Comparison of ENCODE assay signal across 27 cellular contexts in genomic region chr1:37468037-37468436, GRCh38.
"Had no signal": no experiment of that assay in that cellular context is flagged by ENCODE, and none has a peak within 500 bp of the region (broad histone marks: within the 10 kb centered on the region; RNA-seq: fewer than 3 reads in every experiment).

No MANE protein-coding gene starts in this region.

- DNase-seq: hippocampal formation; kidney glomerular epithelial cell; left cardiac atrium; left lung; lower lobe of right lung; mammary epithelial cell; mesendoderm; naive B cell; natural killer cell; nephron progenitor cell; ovary; retina; stimulated activated CD4-positive, alpha-beta T cell treated with anti-CD3 and anti-CD28 coated beads, Interleukin-1b, Interleukin-23, amount 100 ng/mL, for 48 hours; stimulated activated CD4-positive, alpha-beta T cell treated with anti-CD3 and anti-CD28 coated beads, Interleukin-2, amount 100 ng/mL, for 48 hours; stimulated activated CD4-positive, alpha-beta T cell treated with anti-CD3 and anti-CD28 coated beads, Interleukin-4, amount 100 ng/mL, for 4 hours; stimulated activated CD8-positive, alpha-beta memory T cell treated with anti-CD3 and anti-CD28 coated beads, Interleukin-4, amount 100 ng/mL, for 48 hours; stimulated activated naive CD4-positive, alpha-beta T cell treated with Interleukin-2 at 50 U/mL for 16 hours; stimulated activated naive CD8-positive, alpha-beta T cell treated with anti-CD3 and anti-CD28 coated beads, Interleukin-15, amount 100 ng/mL, for 72 hours; substantia nigra; upper lobe of left lung had no signal

- FAIRE-seq: keratinocyte had no signal

- ATAC-seq: left cardiac atrium; left lung; lower lobe of right lung; natural killer cell; right cardiac atrium; stimulated activated memory B cell treated with anti-CD40 and anti-IgM and Interleukin-4, amounts not matched to agents 10 μg/mL and 1 μg/mL and 100 μg/mL, for 72 hours; stimulated activated naive CD8-positive, alpha-beta T cell treated with anti-CD3 and anti-CD28 coated beads, Interleukin-15, amount 100 ng/mL, for 72 hours had no signal

- H3K4me3 ChIP-seq: left lung, lower lobe of right lung, neural progenitor cell, ovary, prostate gland, smooth muscle cell, tibial nerve, upper lobe of left lung had no signal

- H3K9me3 ChIP-seq: left lung, lower lobe of right lung, ovary, prostate gland, tibial nerve, upper lobe of left lung had no signal

- H3K4me2 ChIP-seq: neural progenitor cell, smooth muscle cell had no signal

- H3K36me3 ChIP-seq: left lung, lower lobe of right lung, neural progenitor cell, ovary, prostate gland, tibial nerve, upper lobe of left lung had no signal

- H3K9ac ChIP-seq: neural progenitor cell had no signal

- H3K27ac ChIP-seq: left lung, lower lobe of right lung, neural progenitor cell, ovary, prostate gland, tibial nerve, upper lobe of left lung had no signal

- H2AFZ ChIP-seq: neural progenitor cell had no signal

- H3K27me3 ChIP-seq: left lung, ovary, tibial nerve, upper lobe of left lung had no signal
